Comparison of ENCODE assay signal across 16 cellular contexts in genomic region chr13:25062479-25062878, GRCh38. TPM values are rescaled to one million over a fixed set of nuclear protein-coding genes. Genes with fewer than 3 reads are reported as not detected.
"Had no signal": no experiment of that assay in that cellular context is flagged by ENCODE, and none has a peak within 500 bp of the region (broad histone marks: within the 10 kb centered on the region; RNA-seq: fewer than 3 reads in every experiment).

No MANE protein-coding gene starts in this region.

- H3K9me3 Mint-ChIP-seq: activated CD8-positive, alpha-beta T cell treated with anti-CD3 and anti-CD28 coated beads for 36 hours had no signal

- FAIRE-seq: keratinocyte had no signal

- H3K27me3 ChIP-seq: ovary had no signal

- H3K4me3 ChIP-seq: breast epithelium, dorsolateral prefrontal cortex, left ventricle myocardium inferior, ovary had no signal

- DNase-seq: activated CD4-positive, alpha-beta T cell treated with anti-CD3 and anti-CD28 coated beads for 4 hours; activated CD8-positive, alpha-beta memory T cell treated with anti-CD3 and anti-CD28 coated beads, Interleukin-2, amount 50 U/mL, for 4 hours; activated CD8-positive, alpha-beta T cell treated with anti-CD3 and anti-CD28 coated beads for 36 hours; aorta; dorsolateral prefrontal cortex; foreskin melanocyte; head of caudate nucleus; left ventricle myocardium inferior; ovary; stimulated activated CD4-positive, alpha-beta T cell treated with anti-CD3 and anti-CD28 coated beads, Interleukin-2, amount 100 ng/mL, for 48 hours; stimulated activated CD8-positive, alpha-beta memory T cell treated with anti-CD3 and anti-CD28 coated beads, Interleukin-4, amount 100 ng/mL, for 48 hours; stimulated activated naive CD8-positive, alpha-beta T cell treated with anti-CD3 and anti-CD28 coated beads, Interleukin-15, Interleukin-2, amounts not matched to agents 100 U/mL and 50 U/mL, for 24 hours; T1000 had no signal

- H3K27ac ChIP-seq: breast epithelium, dorsolateral prefrontal cortex, left ventricle myocardium inferior, ovary had no signal

- H3K4me3 Mint-ChIP-seq: activated CD8-positive, alpha-beta T cell treated with anti-CD3 and anti-CD28 coated beads for 36 hours had no signal

- H3K36me3 ChIP-seq: breast epithelium, left ventricle myocardium inferior, ovary had no signal

- ATAC-seq: activated CD8-positive, alpha-beta T cell treated with anti-CD3 and anti-CD28 coated beads for 36 hours; stimulated activated naive CD8-positive, alpha-beta T cell treated with anti-CD3 and anti-CD28 coated beads, Interleukin-15, Interleukin-2, amounts not matched to agents 100 U/mL and 50 U/mL, for 24 hours had no signal

- H3K9me3 ChIP-seq: breast epithelium, ovary had no signal

- H3K4me1 ChIP-seq: breast epithelium, left ventricle myocardium inferior had no signal

- H3K27ac Mint-ChIP-seq: activated CD8-positive, alpha-beta T cell treated with anti-CD3 and anti-CD28 coated beads for 36 hours had no signal

RNA-seq across cellular contexts. Expression of gene PABPC3, which starts 33.5 kb away (rescaled TPM):
- polyA plus RNA-seq: neural cell had no signal
